1 cellular context compared by ENCODE assay signal in the genomic region with DNA sequence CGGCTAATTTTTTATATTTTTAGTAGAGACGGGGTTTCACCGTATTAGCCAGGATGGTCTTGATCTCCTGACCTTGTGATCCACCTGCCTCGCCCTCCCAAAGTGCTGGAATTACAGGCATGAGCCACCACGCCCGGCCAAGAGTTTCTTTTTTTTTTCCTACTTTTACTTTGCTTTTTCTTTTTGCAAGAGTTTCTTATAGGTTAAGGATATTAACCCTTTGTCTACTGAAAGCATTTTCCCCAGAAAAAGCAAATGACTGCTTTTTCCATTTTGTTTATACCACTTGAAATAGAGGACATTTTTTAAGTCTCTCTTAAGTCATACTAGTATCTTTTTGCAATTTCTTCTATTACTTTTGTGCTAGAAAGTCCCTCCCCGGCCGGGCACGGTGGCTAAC.
A peak's percentile ranks its signal among the peaks of the same experiment; 100 is the strongest.
TF ChIP-seq lines count a peak whose summit lies in the region.

No MANE protein-coding gene starts in this region.

TF ChIP-seq in HepG2, 621 proteins besides CTCF, POLR2A, EP300 and RAD21:
- peak; percentile 85 for TF ChIP-seq ZNF652 (CRISPR knock-in tag; IDR thresholded peaks at IDR 0.05; ENCODE audit: borderline replicate concordance, low read depth)
